Comparison of ENCODE assay signal across 13 cellular contexts in genomic region chr1:44315521-44315920, GRCh38. TPM values are rescaled to one million over a fixed set of nuclear protein-coding genes. Genes with fewer than 3 reads are reported as not detected.
DNase-seq lines count a peak whose midpoint lies in the region; ATAC-seq and TF ChIP-seq lines count a peak whose summit lies in the region.
"Had no signal": no experiment of that assay in that cellular context is flagged by ENCODE, and none has a peak within 500 bp of the region (broad histone marks: within the 10 kb centered on the region; RNA-seq: fewer than 3 reads in every experiment).

No MANE protein-coding gene starts in this region.

- no peak overlapping the region for H3K4me3 Mint-ChIP-seq in Calu3 (ENCODE audit: low read depth, unreplicated experiment)
- H3K4me3 Mint-ChIP-seq: B cell; CD4-positive, alpha-beta memory T cell had no signal

- no peak overlapping the region for H3K4ac ChIP-seq in mesenchymal stem cell (ENCODE audit: low read depth in 1 of 2, low read length in 2 of 2)

- H3K9ac ChIP-seq in mesenchymal stem cell (ENCODE audit: low read length): no peak overlapping the region
- H3K9ac ChIP-seq: SK-N-SH had no signal

- no peaks in the 10 kb centered on the region for H3K9me3 Mint-ChIP-seq in Calu3 (ENCODE audit: low read depth, unreplicated experiment)
- H3K9me3 Mint-ChIP-seq: CD4-positive, alpha-beta memory T cell had no signal

- H3K27me3 Mint-ChIP-seq in Calu3 (ENCODE audit: unreplicated experiment): no peaks in the 10 kb centered on the region
- H3K27me3 Mint-ChIP-seq: B cell; CD4-positive, alpha-beta memory T cell had no signal

- H2BK5ac ChIP-seq in mesenchymal stem cell (ENCODE audit: low read depth, low read length, poor library complexity, severe bottlenecking): no peak overlapping the region

- H2BK15ac ChIP-seq in mesenchymal stem cell (ENCODE audit: low read depth, poor library complexity, severe bottlenecking): no peak overlapping the region

- ATAC-seq in HG03196 (IDR thresholded peaks at IDR 0.05; ENCODE audit: unreplicated experiment): no peak
- ATAC-seq in HG02852 (IDR thresholded peaks at IDR 0.05; ENCODE audit: unreplicated experiment): no peak

- H3K36me3 ChIP-seq in A673 (ENCODE audit: insufficient read depth, low read length, poor library complexity, severe bottlenecking) (peaks cover 50% of the 10 kb centered on the region), HAP-1 (replicated peaks) (peaks cover 32% of the 10 kb centered on the region), mesenchymal stem cell (ENCODE audit: control insufficient read depth in 1 of 2, insufficient read depth in 2 of 2, low read depth in 1 of 2, low read length in 2 of 2) (peaks cover 62 to 87% of the 10 kb centered on the region in 2 experiments)

- H3K23ac ChIP-seq in mesenchymal stem cell (ENCODE audit: low read length in 2 of 2): peak overlapping the region in 1 of 2 experiments; percentile 10

- no peak overlapping the region for H4K8ac ChIP-seq in mesenchymal stem cell (ENCODE audit: low read length)

- POLR2A ChIA-PET in A673 (lab: Charles Lee; ENCODE audit: low non-redundant PET): no interaction called here

- H2BK120ac ChIP-seq in mesenchymal stem cell (ENCODE audit: low read depth, low read length): no peak overlapping the region

- H3K4me3 ChIP-seq in A673 (ENCODE audit: low read depth, low read length, poor library complexity, severe bottlenecking) (no peak overlapping the region), HAP-1 (no peak overlapping the region), mesenchymal stem cell (ENCODE audit: insufficient read depth in 1 of 2, low read depth in 1 of 2, low read length in 2 of 2) (no peak overlapping the region)
- H3K4me3 ChIP-seq: Peyer's patch had no signal

- H2BK12ac ChIP-seq in mesenchymal stem cell (ENCODE audit: low read length in 2 of 2): no peak overlapping the region

- in situ Hi-C loops in HAP-1 (cut with MboI; ENCODE audit: low sequenced_read_pairs): no loop called here

- BruUV-seq in A673 (replicated peaks; lab: Mats Ljungman, UMichigan) (no TSS peak), Calu3 (replicated peaks; lab: Mats Ljungman, UMichigan) (no TSS peak)

- H3K4me2 ChIP-seq in mesenchymal stem cell (ENCODE audit: low read length, poor library complexity, severe bottlenecking): no peak overlapping the region
- H3K4me2 ChIP-seq: SK-N-SH had no signal

- no peak overlapping the region for H4K91ac ChIP-seq in mesenchymal stem cell (ENCODE audit: low read length)

- TF ChIP-seq CTCF in A673 (conservative IDR thresholded peaks at IDR 0.05; ENCODE audit: low read depth, low read length) (no peak), Calu3 (IDR thresholded peaks at IDR 0.05; ENCODE audit: unreplicated experiment) (no peak)

- H3K36me3 Mint-ChIP-seq in Calu3 (ENCODE audit: insufficient read depth, unreplicated experiment): peaks cover 9% of the 10 kb centered on the region

- H3K79me1 ChIP-seq in mesenchymal stem cell (replicated peaks; ENCODE audit: low read length, poor library complexity, severe bottlenecking): peaks cover 56% of the 10 kb centered on the region

- H3K4me1 ChIP-seq in A673 (ENCODE audit: insufficient read depth, low read length, poor library complexity, severe bottlenecking) (peaks cover 5% of the 10 kb centered on the region), HAP-1 (peaks cover 36% of the 10 kb centered on the region), mesenchymal stem cell (ENCODE audit: control insufficient read depth, insufficient read depth, low read depth, low read length) (peaks cover 9% of the 10 kb centered on the region)
- H3K4me1 ChIP-seq: Peyer's patch had no signal

- no peak overlapping the region for H3K18ac ChIP-seq in mesenchymal stem cell (ENCODE audit: low read depth in 1 of 2, low read length in 2 of 2)

- H3K9me3 ChIP-seq in A673 (ENCODE audit: low read depth, low read length, poor library complexity, severe bottlenecking) (no peaks in the 10 kb centered on the region), HAP-1 (no peaks in the 10 kb centered on the region), mesenchymal stem cell (ENCODE audit: control insufficient read depth, low read length) (no peaks in the 10 kb centered on the region)
- H3K9me3 ChIP-seq: Peyer's patch, SK-N-SH had no signal

- no peaks in the 10 kb centered on the region for H3K27me3 ChIP-seq in A673 (replicated peaks; ENCODE audit: insufficient read depth, low read depth, low read length, poor library complexity)
- H3K27me3 ChIP-seq in HAP-1 (ENCODE audit: low read depth): no peaks in the 10 kb centered on the region
- H3K27me3 ChIP-seq in mesenchymal stem cell (ENCODE audit: control insufficient read depth in 1 of 2, insufficient read depth in 1 of 2, low read length in 2 of 2): no peaks in the 10 kb centered on the region
- H3K27me3 ChIP-seq: Peyer's patch had no signal

- H2AK5ac ChIP-seq in mesenchymal stem cell (ENCODE audit: low read length, severe bottlenecking): peak overlapping the region; percentile 57

- intact Hi-C loops in A673 (cut with micrococcal nuclease; ENCODE audit: unreplicated experiment): loop anchor here (5.0 kb wide), 1 partner anchor 223 kb away; no protein-coding TSS in a partner anchor
- intact Hi-C loops in Calu3 (cut with micrococcal nuclease; ENCODE audit: unreplicated experiment): no loop called here

- no peak overlapping the region for H3K14ac ChIP-seq in mesenchymal stem cell (ENCODE audit: low read length in 2 of 2)

- CTCF ChIA-PET in A673 (lab: Charles Lee) (interaction anchor here (1.0 kb wide), 1 partner anchor 98 kb away, joined by 3 read pairs; no protein-coding TSS in a partner anchor), Calu3 (lab: Charles Lee) (interaction anchor here (0.6 to 1.2 kb wide), 3 partner anchors 9 to 726 kb away, joined by 5 to 8 read pairs (median 8); no protein-coding TSS in a partner anchor)

- H3K4me1 Mint-ChIP-seq in Calu3 (ENCODE audit: low read depth, unreplicated experiment): peaks cover 9% of the 10 kb centered on the region

- no peak overlapping the region for H3K27ac ChIP-seq in A673 (ENCODE audit: low read depth, low read length, poor library complexity, severe bottlenecking)
- peak overlapping the region; percentile 19 for H3K27ac ChIP-seq in mesenchymal stem cell (ENCODE audit: low read length, poor library complexity, severe bottlenecking)
- H3K27ac ChIP-seq: Peyer's patch had no signal

- no peak overlapping the region for H2AFZ ChIP-seq in mesenchymal stem cell (ENCODE audit: low read depth, low read length)

- DNase-seq in A673 (ENCODE audit: low spot score) (peak; percentile 23), HAP-1 (ENCODE audit: low spot score in 2 of 2) (peak; percentile 76 to 78), NCI-H82 (lab: John Stamatoyannopoulos, UW) (peak; percentile 92), mesenchymal stem cell (no peak), Calu3 (no peak)
- DNase-seq: CD4-positive, alpha-beta memory T cell; IMR-90; Peyer's patch; Right ventricle myocardium superior; SK-N-SH had no signal

- no peak overlapping the region for H3K27ac Mint-ChIP-seq in Calu3 (ENCODE audit: unreplicated experiment)
- H3K27ac Mint-ChIP-seq: B cell; CD4-positive, alpha-beta memory T cell had no signal

RNA-seq across cellular contexts. Expression of gene ERI3, which starts 39.5 kb away (rescaled TPM):
- total RNA-seq in A673 (2021) (95.4 and 97.9 TPM in 2 replicates), Calu3 (2022) (65.9 and 71.4 TPM in 2 replicates)
- 40.9 TPM for polyA plus RNA-seq in mesenchymal stem cell (2013, experiment 1 of 2)
- polyA plus RNA-seq in mesenchymal stem cell (2013, experiment 2 of 2): 42.1 TPM

Comparison
In these comparisons a context has a peak if more than half of its experiments do, and no peak if none do; other contexts are left out.
1. DNase-seq: peak in A673 (single experiment), HAP-1 (2 of 2) and NCI-H82 (single experiment); none in mesenchymal stem cell (single experiment) and Calu3 (single experiment).